In the genomic region with DNA sequence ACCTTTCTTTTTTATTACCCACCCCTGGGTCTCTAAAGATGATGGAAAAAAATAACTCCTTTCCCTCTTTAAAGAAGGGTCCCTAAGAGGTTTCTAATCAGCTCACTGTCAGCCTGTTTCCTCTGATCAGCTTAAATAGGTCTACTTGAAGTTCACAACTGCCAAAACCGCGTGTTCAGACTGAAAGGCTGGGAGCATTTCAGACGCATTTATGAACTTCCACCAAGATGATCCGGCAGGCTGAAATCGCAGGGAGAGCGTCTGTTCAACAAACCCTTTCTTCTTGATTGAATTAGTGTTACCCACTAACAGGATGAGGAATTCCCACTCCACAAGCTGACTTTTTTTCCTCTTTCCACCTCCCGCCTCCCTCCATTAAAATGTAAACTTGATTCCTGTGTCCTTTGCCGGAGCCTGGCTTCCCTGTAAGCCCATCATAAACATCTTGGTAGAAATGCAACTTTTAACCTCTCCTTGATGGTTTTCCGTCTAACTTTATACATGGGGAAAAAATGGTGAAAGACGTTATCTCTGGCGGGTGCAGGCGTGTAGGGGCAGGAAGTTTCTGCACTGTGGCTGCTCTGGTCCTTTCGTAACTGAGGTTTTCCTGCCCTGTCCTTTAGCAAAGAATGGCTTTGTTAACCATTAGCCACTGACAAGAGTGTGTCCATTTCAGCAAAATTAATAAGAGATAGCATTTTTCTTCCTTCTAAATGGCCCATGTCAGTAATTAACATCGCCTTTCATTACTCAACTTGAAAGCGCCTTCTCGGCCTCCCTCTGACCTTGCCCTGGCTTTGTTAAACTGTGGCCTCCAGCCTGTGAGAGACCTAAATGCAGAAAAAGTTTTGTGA, we compare ENCODE assay signal across 10 cellular contexts.
DNase-seq lines count a peak whose midpoint lies in the region; ATAC-seq, FAIRE-seq and TF ChIP-seq lines count a peak whose summit lies in the region.
"Had no signal": no experiment of that assay in that cellular context is flagged by ENCODE, and none has a peak within 500 bp of the region (broad histone marks: within the 10 kb centered on the region; RNA-seq: fewer than 3 reads in every experiment).

No MANE protein-coding gene starts in this region.

- TF ChIP-seq POLR2A in K562 (conservative IDR thresholded peaks at IDR 0.05) (peak; percentile 59), transverse colon (IDR thresholded peaks at IDR 0.05) (no peak)

- CTCF ChIA-PET in K562 (lab: Yijun Ruan, JAX; ENCODE audit: low intra/inter-chr PET ratio) (no interaction called here), MCF 10A (lab: Yijun Ruan, JAX) (no interaction called here)

- intact Hi-C loops in K562 (cut with micrococcal nuclease) (loop anchor here (1.0 to 5.0 kb wide), 4 partner anchors 14 to 131 kb away; a partner anchor contains a TSS), left lung (cut with DNase I) (no loop called here), transverse colon (cut with DNase I; ENCODE audit: low total_unique reads) (loop anchor here (5.0 kb wide), 1 partner anchor 906 kb away; no protein-coding TSS in a partner anchor), dorsolateral prefrontal cortex (cut with DNase I) (no loop called here), MCF 10A (cut with micrococcal nuclease) (no loop called here)

- peak; percentile 35 for FAIRE-seq in K562 (lab: Jason Lieb, UNC)

- H4K20me1 ChIP-seq in K562 (replicated peaks; ENCODE audit: control insufficient read depth, insufficient read depth, low read length), result no peaks in the 10 kb centered on the region

- H3K36me3 Mint-ChIP-seq in MCF 10A (ENCODE audit: insufficient read depth, unreplicated experiment), result no peaks in the 10 kb centered on the region

- no peaks in the 10 kb centered on the region for H3K79me2 ChIP-seq in K562 (ENCODE audit: control insufficient read depth, insufficient read depth, low read length)

- peaks cover 41 to 74% of the 10 kb centered on the region in 2 experiments for H3K4me1 ChIP-seq in K562 (replicated peaks in 1 of 2; ENCODE audit: control insufficient read depth in 2 of 2, insufficient read depth in 2 of 2, low read length in 2 of 2)
- peaks cover 0 to 9% of the 10 kb centered on the region in 2 donors for H3K4me1 ChIP-seq in left lung
- peaks cover 0 to 15% (median 4%) of the 10 kb centered on the region in 4 donors for H3K4me1 ChIP-seq in transverse colon

- no peaks in the 10 kb centered on the region for H3K9me1 ChIP-seq in K562 (ENCODE audit: control insufficient read depth, insufficient read depth, low read length)

- BruUV-seq in K562 (replicated peaks; lab: Mats Ljungman, UMichigan), result TSS peak; percentile 91
- BruUV-seq in MCF 10A (replicated peaks; lab: Mats Ljungman, UMichigan), result no TSS peak

- under 1% methylated on average over 16 of the region's 16 CpGs for WGBS in K562 (ENCODE audit: insufficient coverage, low coverage, missing lambda C conversion rate)
- WGBS in transverse colon (ENCODE audit: low coverage in 1 of 2), 2 donors, result 65 to 66% methylated on average over 15 to 16 of the region's 16 CpGs

- H3K27me3 ChIP-seq in K562 (ENCODE audit: control insufficient read depth in 2 of 2, insufficient read depth in 2 of 2, low read length in 2 of 2) (no peaks in the 10 kb centered on the region), left lung (no peaks in the 10 kb centered on the region), transverse colon (no peaks in the 10 kb centered on the region), dorsolateral prefrontal cortex (peaks cover 0 to 14% (median 0%) of the 10 kb centered on the region in 45 donors)

- peaks cover 10% of the 10 kb centered on the region for H3K27me3 Mint-ChIP-seq in MCF 10A (ENCODE audit: insufficient read depth, unreplicated experiment)

- H3K4me3 ChIP-seq in K562 (peak overlapping the region; percentile 5; the same call in 1 of the 2 replicates), left lung (no peak overlapping the region), transverse colon (no peak overlapping the region), dorsolateral prefrontal cortex (no peak overlapping the region)

- TF ChIP-seq EP300 in K562 (IDR thresholded peaks at IDR 0.05; ENCODE audit: low read length), result no peak; the same call in 1 of the 2 replicates
- no peak for TF ChIP-seq EP300 in transverse colon (IDR thresholded peaks at IDR 0.05; ENCODE audit: low read depth)

- H3K27ac ChIP-seq in K562 (ENCODE audit: extremely low read depth, low read depth, low read length) (peak overlapping the region; percentile 98), left lung (peak overlapping the region; percentile 39 to 53), transverse colon (peak overlapping the region; percentile 53 to 67 (median 65)), dorsolateral prefrontal cortex (no peak overlapping the region)

- peak overlapping the region; percentile 88 for H2AFZ ChIP-seq in K562 (ENCODE audit: low read depth, low read length)

- H3K4me1 Mint-ChIP-seq in MCF 10A (ENCODE audit: insufficient read depth, unreplicated experiment), result no peaks in the 10 kb centered on the region

- peak in 3 of 4 experiments; percentile 26 to 85 (median 61) for DNase-seq in K562 (ENCODE audit: extremely low read depth in 1 of 4, low spot score in 3 of 4)
- DNase-seq in left lung, result no peak
- no peak for DNase-seq in transverse colon
- DNase-seq in dorsolateral prefrontal cortex, result no peak
- no peak for DNase-seq in G401 (ENCODE audit: low spot score)
- DNase-seq in MCF 10A (ENCODE audit: unreplicated experiment), result no peak
- DNase-seq: effector memory CD8-positive, alpha-beta T cell had no signal

- POLR2A ChIA-PET in K562 (lab: Yijun Ruan, JAX) (interaction anchor here (0.6 to 2.6 kb wide), 8 partner anchors 10 to 130 kb away, joined by 3 to 19 read pairs (median 4); no protein-coding TSS in a partner anchor), MCF 10A (lab: Yijun Ruan, JAX) (no interaction called here)

- TF ChIP-seq RAD21 in K562 (CRISPR knock-in tag; conservative IDR thresholded peaks at IDR 0.05 in 1 of 2, IDR thresholded peaks at IDR 0.05 in 1 of 2), result no peak

- H3K27ac Mint-ChIP-seq in MCF 10A (ENCODE audit: low read depth, unreplicated experiment), result no peak overlapping the region
- H3K27ac Mint-ChIP-seq: activated T-helper 2 cell treated with anti-CD3 and anti-CD28 coated beads, Interferon-gamma antibody, Interleukin-2, Interleukin-4, amounts not matched to agents 10 μg/mL and 5 μg/mL and 100 μg/mL, durations not matched to agents 14 hours and 24 hours and 36 hours; effector memory CD8-positive, alpha-beta T cell had no signal

- peak overlapping the region; percentile 54 to 89; a peak in 3 of 4 replicates for H3K9ac ChIP-seq in K562 (ENCODE audit: insufficient read depth in 1 of 2, low read depth in 2 of 2, low read length in 2 of 2)

- no peaks in the 10 kb centered on the region for H3K9me3 Mint-ChIP-seq in MCF 10A (ENCODE audit: unreplicated experiment)
- H3K9me3 Mint-ChIP-seq: activated T-helper 2 cell treated with anti-CD3 and anti-CD28 coated beads, Interferon-gamma antibody, Interleukin-2, Interleukin-4, amounts not matched to agents 10 μg/mL and 5 μg/mL and 100 μg/mL, durations not matched to agents 14 hours and 24 hours and 36 hours; effector memory CD8-positive, alpha-beta T cell had no signal

- H3K9me3 ChIP-seq in K562 (replicated peaks; ENCODE audit: control insufficient read depth, insufficient read depth, low read depth, low read length) (no peaks in the 10 kb centered on the region), left lung (no peaks in the 10 kb centered on the region), transverse colon (no peaks in the 10 kb centered on the region)

- H3K4me3 Mint-ChIP-seq in MCF 10A (ENCODE audit: unreplicated experiment), result no peak overlapping the region
- H3K4me3 Mint-ChIP-seq: effector memory CD8-positive, alpha-beta T cell had no signal

- H3K4me2 ChIP-seq in K562 (ENCODE audit: insufficient read depth, low read length), result peak overlapping the region; percentile 73

- TF ChIP-seq CTCF in K562 (IDR thresholded peaks at IDR 0.05 in 2 of 3, conservative IDR thresholded peaks at IDR 0.05 in 1 of 3; ENCODE audit: insufficient read depth in 2 of 3, low read depth in 1 of 3, low read length in 3 of 3) (no peak), left lung (IDR thresholded peaks at IDR 0.05) (no peak), transverse colon (IDR thresholded peaks at IDR 0.05) (no peak), dorsolateral prefrontal cortex (IDR thresholded peaks at IDR 0.05 in 54 of 56, conservative IDR thresholded peaks at IDR 0.05 in 2 of 56; ENCODE audit: low read depth in 1 of 56, partially characterized antibody in 56 of 56) (no peak), MCF 10A (IDR thresholded peaks at IDR 0.05; ENCODE audit: unreplicated experiment) (no peak)

- ATAC-seq in HG03571 (IDR thresholded peaks at IDR 0.05; ENCODE audit: unreplicated experiment), result peak; percentile 78
- ATAC-seq in K562, result peak; percentile 50
- peak; percentile 33 for ATAC-seq in left lung
- ATAC-seq in HG03378 (IDR thresholded peaks at IDR 0.05; ENCODE audit: unreplicated experiment), result no peak
- ATAC-seq: effector memory CD8-positive, alpha-beta T cell had no signal

- H3K36me3 ChIP-seq in K562 (ENCODE audit: control insufficient read depth, insufficient read depth, low read length), result no peaks in the 10 kb centered on the region
- no peaks in the 10 kb centered on the region for H3K36me3 ChIP-seq in left lung
- no peaks in the 10 kb centered on the region for H3K36me3 ChIP-seq in transverse colon

- in situ Hi-C loops in K562 (cut with MboI) (no loop called here), transverse colon (cut with MboI; ENCODE audit: low pct_ligation_motif_present in 1 of 4, low pct_unique_long_range_greater_than_20kb in 1 of 4, low sequenced_read_pairs in 3 of 4) (no loop called here), G401 (cut with HindIII; ENCODE audit: low sequenced_read_pairs) (no loop called here)

TF ChIP-seq in K562, 482 proteins besides CTCF, POLR2A, EP300 and RAD21 (continues in another document):
- TF ChIP-seq ZNF766 (CRISPR knock-in tag; conservative IDR thresholded peaks at IDR 0.05), result peak; percentile 77
- TF ChIP-seq ZNF77 (CRISPR knock-in tag; IDR thresholded peaks at IDR 0.05), result no peak
- TF ChIP-seq, protein P1, sequence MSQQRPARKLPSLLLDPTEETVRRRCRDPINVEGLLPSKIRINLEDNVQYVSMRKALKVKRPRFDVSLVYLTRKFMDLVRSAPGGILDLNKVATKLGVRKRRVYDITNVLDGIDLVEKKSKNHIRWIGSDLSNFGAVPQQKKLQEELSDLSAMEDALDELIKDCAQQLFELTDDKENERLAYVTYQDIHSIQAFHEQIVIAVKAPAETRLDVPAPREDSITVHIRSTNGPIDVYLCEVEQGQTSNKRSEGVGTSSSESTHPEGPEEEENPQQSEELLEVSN (IDR thresholded peaks at IDR 0.05; ENCODE audit: borderline replicate concordance in 1 of 2, extremely low read depth in 1 of 2, insufficient read depth in 1 of 2, insufficient read length in 1 of 2, low read depth in 1 of 2, low read length in 1 of 2, poor library complexity in 1 of 2, severe bottlenecking in 1 of 2), result peak in 1 of 2 experiments; percentile 70
- TF ChIP-seq ZNF274 (IDR thresholded peaks at IDR 0.05; ENCODE audit: borderline replicate concordance, low read depth, low read length), result no peak
- TF ChIP-seq FOXK1 (CRISPR knock-in tag; IDR thresholded peaks at IDR 0.05; ENCODE audit: borderline replicate concordance), result no peak
- TF ChIP-seq ETV5 (CRISPR knock-in tag; IDR thresholded peaks at IDR 0.05; ENCODE audit: low read depth), result 0 out of 2 replicates have a peak, but pooled peaks have one; percentile 19
- TF ChIP-seq MEIS2 (IDR thresholded peaks at IDR 0.05; ENCODE audit: partially characterized antibody), result no peak

Comparison
In these comparisons a context has a peak if more than half of its experiments do, and no peak if none do; other contexts are left out.
1. DNase-seq: peak in K562 (3 of 4); none in left lung (0 of 2), transverse colon (single experiment), dorsolateral prefrontal cortex (0 of 10), G401 (single experiment) and MCF 10A (single experiment).
2. H3K27ac ChIP-seq: peak in K562 (single experiment), left lung (2 of 2) and transverse colon (4 of 4); none in dorsolateral prefrontal cortex (0 of 59).
3. intact Hi-C loops: an anchor here in K562 (1.0 to 5.0 kb wide) and transverse colon (5.0 kb wide); none called in left lung, dorsolateral prefrontal cortex and MCF 10A.